Comparison of ENCODE assay signal across 21 cellular contexts in the genomic region with DNA sequence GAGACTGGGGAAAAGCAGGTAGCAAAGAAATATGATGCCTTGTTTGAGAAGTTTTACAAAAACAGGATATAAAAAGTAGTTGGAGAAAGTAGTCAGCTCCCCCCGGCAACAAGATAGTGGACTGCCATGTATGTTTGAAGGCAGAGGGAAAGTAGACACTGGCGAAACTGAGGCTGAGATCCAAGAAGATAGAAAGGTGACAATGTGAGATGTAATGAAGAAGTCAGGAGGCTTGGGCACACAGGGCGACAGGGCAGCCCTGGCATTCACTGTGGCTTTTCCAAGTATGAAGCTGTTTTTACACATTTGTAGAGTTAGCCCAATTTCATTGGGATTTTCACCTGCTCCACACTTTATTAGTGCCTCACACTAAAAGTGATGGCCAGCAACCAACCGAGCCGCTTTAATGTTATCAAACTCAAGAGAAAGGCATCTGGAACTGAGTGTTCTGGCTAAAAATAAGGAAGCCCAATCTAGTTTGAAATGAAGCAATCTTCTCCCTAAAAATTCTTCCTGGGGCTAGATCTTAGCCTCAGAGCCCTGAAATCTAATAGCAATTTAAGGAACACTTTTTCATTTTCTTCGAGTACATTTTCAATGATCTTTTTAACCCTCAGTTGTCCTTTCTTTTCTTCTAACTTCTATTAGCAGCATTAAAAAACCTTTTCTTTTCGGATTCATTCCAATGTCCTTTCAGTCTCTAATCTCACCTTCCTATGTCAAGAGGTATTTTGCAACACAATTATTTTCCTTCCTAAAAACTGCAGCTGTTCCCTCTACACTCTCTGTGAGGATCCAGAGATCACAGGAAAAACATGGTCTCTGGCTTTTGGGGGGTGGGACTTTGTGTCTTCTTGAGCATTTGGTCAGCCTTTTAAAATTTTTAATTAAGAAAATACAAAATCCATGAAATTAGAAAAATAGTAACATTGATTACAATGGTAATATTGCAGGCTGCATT.
A peak's percentile ranks its signal among the peaks of the same experiment; 100 is the strongest.
DNase-seq lines count a peak whose midpoint lies in the region; ATAC-seq, FAIRE-seq and TF ChIP-seq lines count a peak whose summit lies in the region.
"Had no signal": no experiment of that assay in that cellular context is flagged by ENCODE, and none has a peak within 500 bp of the region (broad histone marks: within the 10 kb centered on the region; RNA-seq: fewer than 3 reads in every experiment).

No MANE protein-coding gene starts in this region.

- no peaks in the 10 kb centered on the region for H3K4me1 Mint-ChIP-seq in stimulated activated naive B cell treated with anti-CD40 and anti-IgM and Interleukin-4, amounts not matched to agents 10 μg/mL and 1 μg/mL and 100 μg/mL, for 72 hours
- H3K4me1 Mint-ChIP-seq: activated CD4-positive, alpha-beta T cell treated with anti-CD3 and anti-CD28 coated beads for 36 hours; CD4-positive, alpha-beta memory T cell; naive B cell had no signal

- no peak overlapping the region for H3K4me3 Mint-ChIP-seq in stimulated activated naive B cell treated with anti-CD40 and anti-IgM and Interleukin-4, amounts not matched to agents 10 μg/mL and 1 μg/mL and 100 μg/mL, for 72 hours
- H3K4me3 Mint-ChIP-seq: activated CD4-positive, alpha-beta T cell treated with anti-CD3 and anti-CD28 coated beads for 36 hours; activated T-cell treated with anti-CD3 and anti-CD28 coated beads, Interleukin-2, amount 50 U/mL, for 24 hours; CD4-positive, alpha-beta memory T cell; naive B cell had no signal

- intact Hi-C loops in ascending aorta (cut with DNase I) (no loop called here), left cardiac atrium (cut with DNase I) (no loop called here), pancreas (cut with DNase I) (no loop called here), transverse colon (cut with DNase I; ENCODE audit: low total_unique reads) (no loop called here)

- H3K4me3 ChIP-seq in ascending aorta (no peak overlapping the region), pancreas (no peak overlapping the region), transverse colon (no peak overlapping the region), Peyer's patch (no peak overlapping the region)
- H3K4me3 ChIP-seq: cardiac muscle cell, SJSA1 had no signal

- TF ChIP-seq CTCF in ascending aorta (IDR thresholded peaks at IDR 0.05), result no peak
- TF ChIP-seq CTCF in pancreas (IDR thresholded peaks at IDR 0.05), result no peak
- no peak for TF ChIP-seq CTCF in transverse colon (IDR thresholded peaks at IDR 0.05)
- no peak for TF ChIP-seq CTCF in Peyer's patch (IDR thresholded peaks at IDR 0.05)

- H3K36me3 ChIP-seq in ascending aorta (no peaks in the 10 kb centered on the region), pancreas (no peaks in the 10 kb centered on the region), transverse colon (no peaks in the 10 kb centered on the region), Peyer's patch (no peaks in the 10 kb centered on the region)
- H3K36me3 ChIP-seq: cardiac muscle cell, SJSA1 had no signal

- H3K9me3 ChIP-seq in ascending aorta (no peaks in the 10 kb centered on the region), pancreas (no peaks in the 10 kb centered on the region), transverse colon (no peaks in the 10 kb centered on the region), Peyer's patch (no peaks in the 10 kb centered on the region)
- H3K9me3 ChIP-seq: SJSA1 had no signal

- peak; percentile 75 for ATAC-seq in left cardiac atrium
- peak; percentile 8 to 26 (median 21) for ATAC-seq in pancreas
- no peak for ATAC-seq in stimulated activated naive B cell treated with anti-CD40 and anti-IgM and Interleukin-4, amounts not matched to agents 10 μg/mL and 1 μg/mL and 100 μg/mL, for 72 hours (replicated peaks)
- ATAC-seq: activated CD4-positive, alpha-beta T cell treated with anti-CD3 and anti-CD28 coated beads for 36 hours had no signal

- TF ChIP-seq POLR2A in transverse colon (IDR thresholded peaks at IDR 0.05) (no peak), Peyer's patch (IDR thresholded peaks at IDR 0.05) (no peak)

- H3K36me3 Mint-ChIP-seq in stimulated activated naive B cell treated with anti-CD40 and anti-IgM and Interleukin-4, amounts not matched to agents 10 μg/mL and 1 μg/mL and 100 μg/mL, for 72 hours, result peaks cover 2 to 10% of the 10 kb centered on the region in 2 donors
- H3K36me3 Mint-ChIP-seq: CD4-positive, alpha-beta memory T cell had no signal

- WGBS in pancreas, 2 donors, result 42 to 47% methylated on average over 7 of the region's 7 CpGs
- WGBS in transverse colon (ENCODE audit: low coverage in 1 of 2), 2 donors, result 57 to 75% methylated on average over 5 to 7 of the region's 7 CpGs

- H3K4me1 ChIP-seq in ascending aorta, result peaks cover 0 to 9% of the 10 kb centered on the region in 2 donors
- H3K4me1 ChIP-seq in pancreas, result peaks cover 0 to 14% (median 9%) of the 10 kb centered on the region in 3 donors
- peaks cover 0 to 14% (median 11%) of the 10 kb centered on the region in 4 donors for H3K4me1 ChIP-seq in transverse colon
- no peaks in the 10 kb centered on the region for H3K4me1 ChIP-seq in Peyer's patch
- H3K4me1 ChIP-seq: SJSA1 had no signal

- FAIRE-seq in pancreas (lab: Jason Lieb, UNC), result no peak

- no peak for TF ChIP-seq EP300 in transverse colon (IDR thresholded peaks at IDR 0.05; ENCODE audit: low read depth)

- H3K27ac ChIP-seq in ascending aorta, result peak overlapping the region; percentile 51 to 63
- no peak overlapping the region for H3K27ac ChIP-seq in pancreas
- H3K27ac ChIP-seq in transverse colon, result peak overlapping the region in 1 of 4 donors; percentile 17
- H3K27ac ChIP-seq in Peyer's patch, result no peak overlapping the region
- H3K27ac ChIP-seq: cardiac muscle cell, SJSA1 had no signal

- peaks cover 0 to 3% of the 10 kb centered on the region in 2 donors for H3K9me3 Mint-ChIP-seq in stimulated activated naive B cell treated with anti-CD40 and anti-IgM and Interleukin-4, amounts not matched to agents 10 μg/mL and 1 μg/mL and 100 μg/mL, for 72 hours
- H3K9me3 Mint-ChIP-seq: activated T-cell treated with anti-CD3 and anti-CD28 coated beads, Interleukin-2, amount 50 U/mL, for 24 hours had no signal

- H3K27me3 ChIP-seq in ascending aorta (no peaks in the 10 kb centered on the region), pancreas (no peaks in the 10 kb centered on the region), transverse colon (no peaks in the 10 kb centered on the region), Peyer's patch (no peaks in the 10 kb centered on the region)
- H3K27me3 ChIP-seq: cardiac muscle cell, SJSA1 had no signal

- in situ Hi-C loops in transverse colon (cut with MboI; ENCODE audit: low pct_ligation_motif_present in 1 of 4, low pct_unique_long_range_greater_than_20kb in 1 of 4, low sequenced_read_pairs in 3 of 4), result no loop called here

- no peak overlapping the region for H3K27ac Mint-ChIP-seq in stimulated activated naive B cell treated with anti-CD40 and anti-IgM and Interleukin-4, amounts not matched to agents 10 μg/mL and 1 μg/mL and 100 μg/mL, for 72 hours
- H3K27ac Mint-ChIP-seq: activated CD4-positive, alpha-beta T cell treated with anti-CD3 and anti-CD28 coated beads for 36 hours; activated T-cell treated with anti-CD3 and anti-CD28 coated beads, Interleukin-2, amount 50 U/mL, for 24 hours; CD4-positive, alpha-beta memory T cell had no signal

- no peaks in the 10 kb centered on the region for H3K27me3 Mint-ChIP-seq in stimulated activated naive B cell treated with anti-CD40 and anti-IgM and Interleukin-4, amounts not matched to agents 10 μg/mL and 1 μg/mL and 100 μg/mL, for 72 hours
- H3K27me3 Mint-ChIP-seq: activated CD4-positive, alpha-beta T cell treated with anti-CD3 and anti-CD28 coated beads for 36 hours; activated T-cell treated with anti-CD3 and anti-CD28 coated beads, Interleukin-2, amount 50 U/mL, for 24 hours; CD4-positive, alpha-beta memory T cell; naive B cell had no signal

- no peak for DNase-seq in ascending aorta (ENCODE audit: low spot score in 2 of 2)
- DNase-seq in left cardiac atrium, result peak; percentile 24
- DNase-seq in pancreas, result no peak
- DNase-seq in NCI-H2196 treated with DMSO at 0.1 percent for 48 hours (lab: John Stamatoyannopoulos, UW; ENCODE audit: unreplicated experiment), result no peak
- no peak for DNase-seq in transverse colon
- DNase-seq in stimulated activated naive B cell treated with anti-CD40 and anti-IgM and Interleukin-4, amounts not matched to agents 10 μg/mL and 1 μg/mL and 100 μg/mL, for 72 hours, result no peak
- no peak for DNase-seq in Peyer's patch
- DNase-seq: activated CD4-positive, alpha-beta T cell treated with anti-CD3 and anti-CD28 coated beads for 36 hours; activated CD8-positive, alpha-beta memory T cell treated with anti-CD3 and anti-CD28 coated beads for 24 hours; activated naive CD4-positive, alpha-beta T cell; activated T-cell treated with anti-CD3 and anti-CD28 coated beads, Interleukin-2, amount 50 U/mL, for 24 hours; CD4-positive, alpha-beta memory T cell; hippocampal formation; mesenchymal stem cell; naive B cell; NCI-H2171; nucleus accumbens; OCI-M1; retina had no signal

Comparison
In these comparisons a context has a peak if more than half of its experiments do, and no peak if none do; other contexts are left out.
1. H3K27ac ChIP-seq: peak in ascending aorta (2 of 2); none in pancreas (0 of 4) and Peyer's patch (0 of 4).
2. ATAC-seq: peak in left cardiac atrium (2 of 2) and pancreas (4 of 4); none in stimulated activated naive B cell treated with anti-CD40 and anti-IgM and Interleukin-4, amounts not matched to agents 10 μg/mL and 1 μg/mL and 100 μg/mL, for 72 hours (0 of 2).